11 cellular contexts compared by ENCODE assay signal in the genomic region with DNA sequence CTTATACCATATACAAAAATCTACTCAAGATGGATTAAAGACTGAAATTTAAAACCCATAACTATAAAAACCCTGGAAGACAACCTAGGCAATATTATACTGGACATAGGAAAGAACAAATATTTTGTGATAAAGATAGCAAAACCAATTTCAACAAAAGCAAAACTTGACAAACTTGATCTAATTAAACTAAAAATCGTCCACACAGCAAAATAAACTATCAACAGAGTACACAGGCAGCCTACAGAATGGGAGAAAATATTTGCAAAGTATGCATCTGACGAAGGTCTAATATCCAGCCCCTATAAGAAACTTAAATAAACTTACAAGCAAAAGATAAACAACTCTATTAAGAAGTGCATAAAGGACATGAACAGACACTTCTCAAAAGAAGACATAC.
"Had no signal": no experiment of that assay in that cellular context is flagged by ENCODE, and none has a peak within 500 bp of the region (broad histone marks: within the 10 kb centered on the region; RNA-seq: fewer than 3 reads in every experiment).

No MANE protein-coding gene starts in this region.

- H3K36me3 ChIP-seq: HAP-1 had no signal

- H3K27ac ChIP-seq: GM23248 had no signal

- H3K4me1 ChIP-seq: HAP-1 had no signal

- FAIRE-seq: H1, H54 had no signal

- H3K9me3 Mint-ChIP-seq: GM23338, H9, HFFc6 had no signal

- H3K27ac Mint-ChIP-seq: GM23338, H9, HFFc6 had no signal

- DNase-seq: GM23248, GOT3, H7, H9, HCEC 1CT, HFFc6 had no signal

- H3K9ac ChIP-seq: GM23248 had no signal

- H2AFZ ChIP-seq: GM23248, GM23338 had no signal

- H3K4me1 Mint-ChIP-seq: GM23338 had no signal

- ATAC-seq: GM23338, HCT116 had no signal

- H3K9me3 ChIP-seq: HAP-1 had no signal

- H3K4me3 Mint-ChIP-seq: GM23338, H9, HFFc6 had no signal

- H3K4me3 ChIP-seq: GM23248, GM23338, HAP-1 had no signal

- H3K4me2 ChIP-seq: GM23338 had no signal
